In the genomic region with DNA sequence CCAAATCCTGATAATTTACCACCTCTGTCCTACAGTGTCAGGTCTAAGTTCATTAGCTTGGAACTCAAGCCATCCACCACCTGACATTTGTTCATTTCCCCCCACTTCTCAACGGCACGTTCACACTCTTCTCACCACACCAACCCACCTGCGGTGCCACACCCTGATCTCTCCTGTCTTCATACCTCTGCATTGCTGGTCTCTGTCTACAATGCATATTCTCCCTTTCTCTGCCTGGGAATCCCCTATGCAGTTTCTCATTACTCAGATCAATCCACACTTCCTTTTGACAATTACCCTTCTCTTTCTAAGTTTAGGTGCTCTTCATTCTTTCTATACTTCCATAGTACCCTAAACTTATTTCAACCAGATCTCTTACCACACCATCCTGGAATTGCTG, we compare ENCODE assay signal across 15 cellular contexts. TPM values are rescaled to one million over a fixed set of nuclear protein-coding genes. Genes with fewer than 3 reads are reported as not detected.
A peak's percentile ranks its signal among the peaks of the same experiment; 100 is the strongest.
DNase-seq lines count a peak whose midpoint lies in the region; ATAC-seq, FAIRE-seq and TF ChIP-seq lines count a peak whose summit lies in the region.
"Had no signal": no experiment of that assay in that cellular context is flagged by ENCODE, and none has a peak within 500 bp of the region (broad histone marks: within the 10 kb centered on the region; RNA-seq: fewer than 3 reads in every experiment).

No MANE protein-coding gene starts in this region.

- ATAC-seq in GM18499 (IDR thresholded peaks at IDR 0.05; ENCODE audit: insufficient read depth, unreplicated experiment), result peak; percentile 83
- peak; percentile 60 for ATAC-seq in GM21737 (IDR thresholded peaks at IDR 0.05; ENCODE audit: unreplicated experiment)
- no peak for ATAC-seq in foreskin keratinocyte
- no peak for ATAC-seq in GM21723 (IDR thresholded peaks at IDR 0.05; ENCODE audit: unreplicated experiment)

- H3K27me3 Mint-ChIP-seq in T-helper 2 cell treated with Interferon-gamma antibody and Interleukin-4, amounts not matched to agents 5 μg/mL and 100 μg/mL, for 36 hours (ENCODE audit: low read depth), result no peaks in the 10 kb centered on the region

- TF ChIP-seq POLR2A in H54 (IDR thresholded peaks at IDR 0.05; ENCODE audit: low read depth, low read length), result no peak

- no peak for FAIRE-seq in H54 (lab: Jason Lieb, UNC)

- peaks cover 9% of the 10 kb centered on the region for H3K4me1 Mint-ChIP-seq in T-helper 2 cell treated with Interferon-gamma antibody and Interleukin-4, amounts not matched to agents 5 μg/mL and 100 μg/mL, for 36 hours (ENCODE audit: low read depth)

- TF ChIP-seq CTCF in GM06990 (IDR thresholded peaks at IDR 0.05; ENCODE audit: insufficient read depth, low read length, poor library complexity, severe bottlenecking) (no peak), foreskin keratinocyte (conservative IDR thresholded peaks at IDR 0.05) (no peak)

- no peaks in the 10 kb centered on the region for H3K36me3 Mint-ChIP-seq in T-helper 2 cell treated with Interferon-gamma antibody and Interleukin-4, amounts not matched to agents 5 μg/mL and 100 μg/mL, for 36 hours (ENCODE audit: low read depth)
- H3K36me3 Mint-ChIP-seq: IgD-negative memory B cell had no signal

- no peak overlapping the region for H3K27ac Mint-ChIP-seq in T-helper 2 cell treated with Interferon-gamma antibody and Interleukin-4, amounts not matched to agents 5 μg/mL and 100 μg/mL, for 36 hours
- H3K27ac Mint-ChIP-seq: IgD-negative memory B cell had no signal

- H3K4me3 ChIP-seq in GM06990 (replicated peaks; ENCODE audit: low read depth, low read length), result no peak overlapping the region
- H3K4me3 ChIP-seq: adrenal gland; BLaER1 treated with 17β-estradiol and CSF1 and Interleukin-3, amounts not matched to agents 10 nM and 100 nM; Peyer's patch had no signal

- peak overlapping the region; percentile 0 for H3K4me3 Mint-ChIP-seq in T-helper 2 cell treated with Interferon-gamma antibody and Interleukin-4, amounts not matched to agents 5 μg/mL and 100 μg/mL, for 36 hours
- H3K4me3 Mint-ChIP-seq: IgD-negative memory B cell had no signal

- peaks cover 6% of the 10 kb centered on the region for H3K4me1 ChIP-seq in foreskin keratinocyte
- H3K4me1 ChIP-seq: adrenal gland; BLaER1 treated with 17β-estradiol and CSF1 and Interleukin-3, amounts not matched to agents 10 nM and 100 nM; Peyer's patch had no signal

- H3K9me3 Mint-ChIP-seq in T-helper 2 cell treated with Interferon-gamma antibody and Interleukin-4, amounts not matched to agents 5 μg/mL and 100 μg/mL, for 36 hours, result no peaks in the 10 kb centered on the region
- H3K9me3 Mint-ChIP-seq: IgD-negative memory B cell had no signal

- no peaks in the 10 kb centered on the region for H3K27me3 ChIP-seq in GM06990 (replicated peaks; ENCODE audit: control insufficient read depth, insufficient read depth, low read length)
- H3K27me3 ChIP-seq in foreskin keratinocyte, result peaks cover 8% of the 10 kb centered on the region
- H3K27me3 ChIP-seq: adrenal gland; BLaER1 treated with 17β-estradiol and CSF1 and Interleukin-3, amounts not matched to agents 10 nM and 100 nM; Peyer's patch had no signal

- DNase-seq in GM06990 (ENCODE audit: extremely low read depth, insufficient read length), result peak; percentile 22
- DNase-seq in T-helper 2 cell treated with Interferon-gamma antibody and Interleukin-4, amounts not matched to agents 5 μg/mL and 100 μg/mL, for 36 hours (ENCODE audit: low spot score), result no peak
- no peak for DNase-seq in H54 (ENCODE audit: insufficient read length, low spot score)
- no peak for DNase-seq in foreskin keratinocyte
- no peak for DNase-seq in T-helper 9 cell
- DNase-seq: adrenal gland, head of caudate nucleus, kidney glomerular epithelial cell, NCI-H1417, Peyer's patch had no signal

- no peaks in the 10 kb centered on the region for H3K36me3 ChIP-seq in GM06990 (ENCODE audit: control insufficient read depth, insufficient read depth, low read length)
- H3K36me3 ChIP-seq: adrenal gland; BLaER1 treated with 17β-estradiol and CSF1 and Interleukin-3, amounts not matched to agents 10 nM and 100 nM; Peyer's patch had no signal

- no peak overlapping the region for H3K27ac ChIP-seq in foreskin keratinocyte
- H3K27ac ChIP-seq: adrenal gland; BLaER1 treated with 17β-estradiol and CSF1 and Interleukin-3, amounts not matched to agents 10 nM and 100 nM; Peyer's patch had no signal

RNA-seq across cellular contexts. Expression of gene EMSY, which starts 20.4 kb away (rescaled TPM):
- total RNA-seq in foreskin keratinocyte, result 11.5 and 11.8 TPM in 2 replicates
- 3.0 and 3.8 TPM in 2 replicates for polyA plus RNA-seq in foreskin keratinocyte

RNA-seq across cellular contexts. Expression of gene GVQW3, which starts 43.3 kb away (rescaled TPM):
- 0.60 and 0.92 TPM in 2 replicates for total RNA-seq in foreskin keratinocyte
- polyA plus RNA-seq in foreskin keratinocyte, result 0.22 and 0.43 TPM in 2 replicates

RNA-seq across cellular contexts. Expression of gene THAP12, which starts 43.4 kb away (rescaled TPM):
- 50.8 and 53.8 TPM in 2 replicates for total RNA-seq in foreskin keratinocyte
- polyA plus RNA-seq in foreskin keratinocyte, result 18.2 and 23.2 TPM in 2 replicates

Comparison
In these comparisons a context has a peak if more than half of its experiments do, and no peak if none do; other contexts are left out.
1. ATAC-seq: peak in GM18499 (single experiment) and GM21737 (single experiment); none in foreskin keratinocyte (single experiment) and GM21723 (single experiment).